Comparison of ENCODE assay signal across 14 cellular contexts in genomic region chr9:35687972-35688557, GRCh38. TPM values are rescaled to one million over a fixed set of nuclear protein-coding genes. Genes with fewer than 3 reads are reported as not detected.
A peak's percentile ranks its signal among the peaks of the same experiment; 100 is the strongest.
DNase-seq lines count a peak whose midpoint lies in the region; ATAC-seq, FAIRE-seq and TF ChIP-seq lines count a peak whose summit lies in the region.
"Had no signal": no experiment of that assay in that cellular context is flagged by ENCODE, and none has a peak within 500 bp of the region (broad histone marks: within the 10 kb centered on the region; RNA-seq: fewer than 3 reads in every experiment).

No MANE protein-coding gene starts in this region.

- no peak for DNase-seq in T-helper 2 cell treated with Interferon-gamma antibody and Interleukin-4, amounts not matched to agents 5 μg/mL and 100 μg/mL, for 36 hours (ENCODE audit: low spot score)
- DNase-seq in T-helper 2 cell (no peak), H1 (ENCODE audit: low read depth in 1 of 2, low spot score in 2 of 2) (no peak), upper lobe of left lung (no peak), cortex of kidney (lab: John Stamatoyannopoulos, UW) (no peak), LoVo (ENCODE audit: low spot score) (no peak)
- no peak for DNase-seq in activated CD4-positive, alpha-beta T cell treated with anti-CD3 and anti-CD28 coated beads for 48 hours
- DNase-seq: islet precursor cell; NCI-H1105; stimulated activated CD4-positive, alpha-beta T cell treated with anti-CD3 and anti-CD28 coated beads, Interleukin-12 subunit alpha, Interleukin-12 subunit beta, amount 100 ng/mL, for 4 hours had no signal

- H3K27me3 ChIP-seq in H1 (replicated peaks in 1 of 4; ENCODE audit: control insufficient read depth in 3 of 4, extremely low read depth in 1 of 4, insufficient read depth in 3 of 4, low read length in 3 of 4) (no peaks in the 10 kb centered on the region), mucosa of rectum (ENCODE audit: control insufficient read depth in 2 of 2, insufficient read depth in 2 of 2, low read length in 2 of 2) (no peaks in the 10 kb centered on the region), upper lobe of left lung (no peaks in the 10 kb centered on the region)

- H2BK5ac ChIP-seq in H1 (ENCODE audit: low read depth, low read length), result no peak overlapping the region; the same call in 1 of the 2 replicates

- H3K23ac ChIP-seq in H1 (ENCODE audit: insufficient read length), result no peak overlapping the region

- H3K9me3 ChIP-seq in H1 (ENCODE audit: insufficient read depth in 2 of 2, low read depth in 1 of 2, low read length in 1 of 2) (no peaks in the 10 kb centered on the region), mucosa of rectum (ENCODE audit: control insufficient read depth in 2 of 2, low read length in 2 of 2) (no peaks in the 10 kb centered on the region), upper lobe of left lung (no peaks in the 10 kb centered on the region)

- 83% methylated on average over 1 of the region's 2 CpGs; no CpG with 5 or more reads in 1 of the 2 experiments for WGBS in H1 (ENCODE audit: extremely low coverage in 1 of 2, insufficient coverage in 1 of 2, insufficient read length in 1 of 2, insufficient replicate concordance in 2 of 2, low coverage in 1 of 2, low lambda C conversion rate in 2 of 2, missing lambda C conversion rate in 1 of 2), 2 experiments
- WGBS in upper lobe of left lung, 2 donors, result 57 to 80% methylated on average over 1 to 2 of the region's 2 CpGs

- H3K27ac ChIP-seq in H1 (ENCODE audit: low read depth, low read length) (no peak overlapping the region), mucosa of rectum (ENCODE audit: low read depth in 2 of 2, low read length in 2 of 2) (peak overlapping the region; percentile 49 to 86), upper lobe of left lung (peak overlapping the region in 3 of 4 donors; percentile 4 to 92 (median 56))

- H3K4me1 ChIP-seq in H1 (replicated peaks in 1 of 4; ENCODE audit: control insufficient read depth in 3 of 4, insufficient read depth in 4 of 4, low read length in 3 of 4) (peaks cover 6 to 15% (median 8%) of the 10 kb centered on the region in 4 experiments; a peak in 6 of 7 replicates), mucosa of rectum (ENCODE audit: control insufficient read depth in 2 of 2, insufficient read depth in 2 of 2, low read length in 2 of 2) (peaks cover 6 to 8% of the 10 kb centered on the region in 2 donors), upper lobe of left lung (peaks cover 3 to 33% (median 19%) of the 10 kb centered on the region in 4 donors)

- H3K56ac ChIP-seq in H1 (replicated peaks; ENCODE audit: insufficient read length, low read depth, low read length), result no peak overlapping the region

- peaks cover 2% of the 10 kb centered on the region; the same call in 1 of the 2 replicates for H3K79me1 ChIP-seq in H1 (ENCODE audit: low read depth, low read length)

- peak overlapping the region; percentile 45 for H3K4me3 Mint-ChIP-seq in T-helper 2 cell treated with Interferon-gamma antibody and Interleukin-4, amounts not matched to agents 5 μg/mL and 100 μg/mL, for 36 hours

- no peak for TF ChIP-seq RAD21 in H1 (IDR thresholded peaks at IDR 0.05 in 1 of 2, conservative IDR thresholded peaks at IDR 0.05 in 1 of 2; ENCODE audit: low read depth in 2 of 2, low read length in 2 of 2)

- no peak overlapping the region for H2BK12ac ChIP-seq in H1 (ENCODE audit: low read depth, low read length)

- H3K18ac ChIP-seq in H1 (ENCODE audit: extremely low read depth, low read length), result no peak overlapping the region; the same call in none of the 2 replicates

- no peak for TF ChIP-seq POLR2A in H1 (IDR thresholded peaks at IDR 0.05; ENCODE audit: control extremely low read depth in 1 of 2, low read depth in 2 of 2, low read length in 2 of 2)
- TF ChIP-seq POLR2A in upper lobe of left lung (IDR thresholded peaks at IDR 0.05), result no peak

- no peak overlapping the region for H3K9ac ChIP-seq in H1 (replicated peaks in 1 of 4; ENCODE audit: extremely low read depth in 1 of 4, low read depth in 3 of 4, low read length in 3 of 4)
- peak overlapping the region in 1 of 2 donors; percentile 12 for H3K9ac ChIP-seq in mucosa of rectum (ENCODE audit: low read depth in 1 of 2, low read length in 2 of 2)

- no peaks in the 10 kb centered on the region for H3K36me3 Mint-ChIP-seq in T-helper 2 cell treated with Interferon-gamma antibody and Interleukin-4, amounts not matched to agents 5 μg/mL and 100 μg/mL, for 36 hours (ENCODE audit: low read depth)

- H4K5ac ChIP-seq in H1 (ENCODE audit: insufficient read length, low read depth, low read length), result no peak overlapping the region

- peak overlapping the region; percentile 84 to 90 for H3K4me2 ChIP-seq in H1 (ENCODE audit: insufficient read depth in 1 of 2, low read depth in 2 of 2, low read length in 2 of 2)

- peaks cover 0 to 21% of the 10 kb centered on the region in 2 experiments; a peak in 2 of 4 replicates for H3K79me2 ChIP-seq in H1 (ENCODE audit: control insufficient read depth in 1 of 2, insufficient read depth in 2 of 2, low read length in 2 of 2)

- H4K20me1 ChIP-seq in H1 (replicated peaks in 1 of 2; ENCODE audit: control insufficient read depth in 1 of 2, insufficient read depth in 2 of 2, low read length in 2 of 2), result peaks cover 8 to 9% of the 10 kb centered on the region in 2 experiments

- H3K23me2 ChIP-seq in H1 (ENCODE audit: low read depth, low read length), result peaks cover 12% of the 10 kb centered on the region

- no peak overlapping the region for H3K14ac ChIP-seq in H1 (ENCODE audit: insufficient read length)

- no peak overlapping the region for H2AK5ac ChIP-seq in H1 (ENCODE audit: low read depth, low read length)

- H4K91ac ChIP-seq in H1 (replicated peaks; ENCODE audit: insufficient read length, low read length), result no peak overlapping the region

- POLR2A ChIA-PET in H1 (lab: Charles Lee; ENCODE audit: partially characterized antibody), result interaction anchor here (0.7 to 14.9 kb wide), 16 partner anchors 7 to 134 kb away, joined by 3 to 158 read pairs (median 4); partner anchors contain the start of genes ARHGEF39, CA9, CREB3 and TLN1

- peaks cover 13% of the 10 kb centered on the region for H3K4me1 Mint-ChIP-seq in T-helper 2 cell treated with Interferon-gamma antibody and Interleukin-4, amounts not matched to agents 5 μg/mL and 100 μg/mL, for 36 hours (ENCODE audit: low read depth)

- no peak overlapping the region for H2BK120ac ChIP-seq in H1 (replicated peaks; ENCODE audit: low read depth, low read length)

- H3K27me3 Mint-ChIP-seq in T-helper 2 cell treated with Interferon-gamma antibody and Interleukin-4, amounts not matched to agents 5 μg/mL and 100 μg/mL, for 36 hours (ENCODE audit: low read depth), result no peaks in the 10 kb centered on the region

- peak overlapping the region in 1 of 4 experiments; percentile 99; a peak in 2 of 8 replicates for H3K4me3 ChIP-seq in H1 (ENCODE audit: extremely low read depth in 1 of 4, insufficient read depth in 2 of 4, low read depth in 3 of 4, low read length in 4 of 4)
- peak overlapping the region in 1 of 2 donors; percentile 62 for H3K4me3 ChIP-seq in mucosa of rectum (ENCODE audit: low read length in 2 of 2)
- peak overlapping the region in 3 of 4 donors; percentile 64 to 75 (median 72) for H3K4me3 ChIP-seq in upper lobe of left lung

- no peaks in the 10 kb centered on the region for H3K9me3 Mint-ChIP-seq in T-helper 2 cell treated with Interferon-gamma antibody and Interleukin-4, amounts not matched to agents 5 μg/mL and 100 μg/mL, for 36 hours

- H2BK15ac ChIP-seq in H1 (ENCODE audit: low read length), result no peak overlapping the region

- TF ChIP-seq EP300 in H1 (IDR thresholded peaks at IDR 0.05; ENCODE audit: borderline replicate concordance in 1 of 2, low read depth in 2 of 2, low read length in 2 of 2) (no peak), upper lobe of left lung (IDR thresholded peaks at IDR 0.05) (no peak)

- H3K36me3 ChIP-seq in H1 (ENCODE audit: control insufficient read depth in 2 of 4, insufficient read depth in 4 of 4, low read length in 3 of 4) (peaks cover 14 to 34% (median 28%) of the 10 kb centered on the region in 4 experiments), mucosa of rectum (ENCODE audit: control insufficient read depth in 2 of 2, insufficient read depth in 2 of 2, low read length in 2 of 2) (no peaks in the 10 kb centered on the region), upper lobe of left lung (peaks cover 0 to 23% (median 12%) of the 10 kb centered on the region in 4 donors)

- no peak overlapping the region for H2AFZ ChIP-seq in H1 (ENCODE audit: low read length)

- FAIRE-seq in H1 (lab: Jason Lieb, UNC), result no peak
- FAIRE-seq: bronchial epithelial cell had no signal

- no peak for TF ChIP-seq CTCF in H1 (IDR thresholded peaks at IDR 0.05; ENCODE audit: control extremely low read depth in 1 of 3, insufficient read depth in 1 of 3, low read depth in 1 of 3, low read length in 3 of 3)
- no peak for TF ChIP-seq CTCF in upper lobe of left lung (IDR thresholded peaks at IDR 0.05)

- no peak overlapping the region for H3K4ac ChIP-seq in H1 (replicated peaks; ENCODE audit: insufficient read length, low read depth, low read length)

- CTCF ChIA-PET in H1 (lab: Charles Lee; ENCODE audit: partially characterized antibody), result interaction anchor here (0.5 to 14.1 kb wide), 9 partner anchors 9 to 154 kb away, joined by 3 to 347 read pairs (median 4); partner anchors contain the start of genes ARHGEF39, CCDC107 and RMRP

- no peak overlapping the region for H4K8ac ChIP-seq in H1 (ENCODE audit: extremely low read depth, insufficient read depth, low read length)

- H2BK20ac ChIP-seq in H1 (ENCODE audit: low read length), result no peak overlapping the region

- no peak for ATAC-seq in upper lobe of left lung (ENCODE audit: low FRiP score in 2 of 2)

- no peak overlapping the region for H3K27ac Mint-ChIP-seq in T-helper 2 cell treated with Interferon-gamma antibody and Interleukin-4, amounts not matched to agents 5 μg/mL and 100 μg/mL, for 36 hours

RNA-seq across cellular contexts. Expression of gene TPM2, which starts 1.7 kb away (rescaled TPM):
- total RNA-seq in H1 (2021; fragmentation: NEBNext Ultra II Directional; extraction: Animal tissue kit (Norgen Biotek cat#: 25700)), result 181 and 197 TPM in 2 replicates
- 62.5 and 71.2 TPM in 2 replicates for polyA plus RNA-seq in H1 (2011; rRNA removed)
- 159 TPM for polyA plus RNA-seq in H1 (2011; cell fraction: cytosol; rRNA removed)
- polyA plus RNA-seq in H1 (2011; cell fraction: nucleus; rRNA removed), result 217 TPM
- 249 to 272 TPM (median 266 TPM) in 4 replicates for polyA plus RNA-seq in H1 (2012, experiment 1 of 2)
- polyA plus RNA-seq in H1 (2012, experiment 2 of 2), result 161 TPM
- polyA plus RNA-seq in H1 (2013, experiment 1 of 2), result 162 TPM
- 155 TPM for polyA plus RNA-seq in H1 (2013, experiment 2 of 2)
- 20.1 and 22.0 TPM in 2 replicates for polyA minus RNA-seq in H1 (2011; rRNA and poly(A)+ RNA removed)
- polyA minus RNA-seq in H1 (2011; cell fraction: cytosol; rRNA and poly(A)+ RNA removed), result 69.5 TPM
- polyA minus RNA-seq in H1 (2011; cell fraction: nucleus; rRNA and poly(A)+ RNA removed), result 52.3 TPM
- 100 to 1,000 TPM in 5 of 6 donors, 10 to 100 TPM in 1; 89.3 to 265 (median 214) TPM for total RNA-seq in upper lobe of left lung

RNA-seq across cellular contexts. Expression of gene CA9, which starts 14.3 kb away (rescaled TPM):
- total RNA-seq in H1 (2021; fragmentation: NEBNext Ultra II Directional; extraction: Animal tissue kit (Norgen Biotek cat#: 25700)), result 1.3 and 1.4 TPM in 2 replicates
- polyA plus RNA-seq in H1 (2011; rRNA removed), result 1.8 and 2.4 TPM in 2 replicates
- 1.00 TPM for polyA plus RNA-seq in H1 (2011; cell fraction: cytosol; rRNA removed)
- 2.7 TPM for polyA plus RNA-seq in H1 (2011; cell fraction: nucleus; rRNA removed)
- polyA plus RNA-seq in H1 (2012, experiment 1 of 2), result 0.49 to 1.4 TPM (median 0.95 TPM) in 4 replicates
- 0.83 TPM for polyA plus RNA-seq in H1 (2012, experiment 2 of 2)
- 1.5 TPM for polyA plus RNA-seq in H1 (2013, experiment 1 of 2)
- 1.0 TPM for polyA plus RNA-seq in H1 (2013, experiment 2 of 2)
- polyA minus RNA-seq in H1 (2011; rRNA and poly(A)+ RNA removed), result 0.73 and 1.2 TPM in 2 replicates
- polyA minus RNA-seq in H1 (2011; cell fraction: cytosol; rRNA and poly(A)+ RNA removed), result not detected
- not detected for polyA minus RNA-seq in H1 (2011; cell fraction: nucleus; rRNA and poly(A)+ RNA removed)
- under 1 TPM in 2 of 6 donors, not detected in 4; 0.14 to 0.24 TPM for total RNA-seq in upper lobe of left lung
- total RNA-seq: A172, subcutaneous adipose tissue had no signal

RNA-seq across cellular contexts. Expression of gene ARHGEF39, which starts 23.1 kb away (rescaled TPM):
- 17.5 and 18.6 TPM in 2 replicates for total RNA-seq in H1 (2021; fragmentation: NEBNext Ultra II Directional; extraction: Animal tissue kit (Norgen Biotek cat#: 25700))
- polyA plus RNA-seq in H1 (2011; rRNA removed), result 15.9 and 18.7 TPM in 2 replicates
- 18.5 TPM for polyA plus RNA-seq in H1 (2011; cell fraction: cytosol; rRNA removed)
- 26.3 TPM for polyA plus RNA-seq in H1 (2011; cell fraction: nucleus; rRNA removed)
- 11.9 to 15.0 TPM (median 13.1 TPM) in 4 replicates for polyA plus RNA-seq in H1 (2012, experiment 1 of 2)
- 19.9 TPM for polyA plus RNA-seq in H1 (2012, experiment 2 of 2)
- polyA plus RNA-seq in H1 (2013, experiment 1 of 2), result 13.2 TPM
- polyA plus RNA-seq in H1 (2013, experiment 2 of 2), result 13.3 TPM
- polyA minus RNA-seq in H1 (2011; rRNA and poly(A)+ RNA removed), result 16.5 and 20.0 TPM in 2 replicates
- 17.8 TPM for polyA minus RNA-seq in H1 (2011; cell fraction: cytosol; rRNA and poly(A)+ RNA removed)
- 27.4 TPM for polyA minus RNA-seq in H1 (2011; cell fraction: nucleus; rRNA and poly(A)+ RNA removed)
- 1 to 10 TPM in 2 of 6 donors, under 1 TPM in 3, not detected in 1; 0.30 to 1.1 (median 0.37) TPM for total RNA-seq in upper lobe of left lung

RNA-seq across cellular contexts. Expression of gene CCDC107, which starts 30.0 kb away (rescaled TPM):
- 9.0 and 10.5 TPM in 2 replicates for total RNA-seq in H1 (2021; fragmentation: NEBNext Ultra II Directional; extraction: Animal tissue kit (Norgen Biotek cat#: 25700))
- polyA plus RNA-seq in H1 (2011; rRNA removed), result 8.2 and 8.6 TPM in 2 replicates
- 10.2 TPM for polyA plus RNA-seq in H1 (2011; cell fraction: cytosol; rRNA removed)
- polyA plus RNA-seq in H1 (2011; cell fraction: nucleus; rRNA removed), result 9.0 TPM
- 5.6 to 10.9 TPM (median 9.7 TPM) in 4 replicates for polyA plus RNA-seq in H1 (2012, experiment 1 of 2)
- 7.0 TPM for polyA plus RNA-seq in H1 (2012, experiment 2 of 2)
- polyA plus RNA-seq in H1 (2013, experiment 1 of 2), result 9.5 TPM
- 10.1 TPM for polyA plus RNA-seq in H1 (2013, experiment 2 of 2)
- polyA minus RNA-seq in H1 (2011; rRNA and poly(A)+ RNA removed), result 2.7 and 3.1 TPM in 2 replicates
- 5.0 TPM for polyA minus RNA-seq in H1 (2011; cell fraction: cytosol; rRNA and poly(A)+ RNA removed)
- 4.1 TPM for polyA minus RNA-seq in H1 (2011; cell fraction: nucleus; rRNA and poly(A)+ RNA removed)
- total RNA-seq in upper lobe of left lung, result 10 to 100 TPM; 17.8 to 49.4 (median 35.1) TPM

RNA-seq across cellular contexts. Expression of gene RMRP, which starts 30.2 kb away (rescaled TPM):
- 14,987 and 16,528 TPM in 2 replicates for total RNA-seq in H1 (2021; fragmentation: NEBNext Ultra II Directional; extraction: Animal tissue kit (Norgen Biotek cat#: 25700))
- 105 and 169 TPM in 2 replicates for polyA plus RNA-seq in H1 (2011; rRNA removed)
- polyA plus RNA-seq in H1 (2011; cell fraction: cytosol; rRNA removed), result 147 TPM
- 8,272 TPM for polyA plus RNA-seq in H1 (2011; cell fraction: nucleus; rRNA removed)
- 41.1 to 222 TPM (median 149 TPM) in 4 replicates for polyA plus RNA-seq in H1 (2012, experiment 1 of 2)
- 95.4 TPM for polyA plus RNA-seq in H1 (2012, experiment 2 of 2)
- not detected for polyA plus RNA-seq in H1 (2013, experiment 1 of 2)
- not detected for polyA plus RNA-seq in H1 (2013, experiment 2 of 2)
- polyA minus RNA-seq in H1 (2011; rRNA and poly(A)+ RNA removed), result 22,686 and 26,507 TPM in 2 replicates
- 25,731 TPM for polyA minus RNA-seq in H1 (2011; cell fraction: cytosol; rRNA and poly(A)+ RNA removed)
- polyA minus RNA-seq in H1 (2011; cell fraction: nucleus; rRNA and poly(A)+ RNA removed), result 138,882 TPM
- total RNA-seq in upper lobe of left lung, result over 10,000 TPM in 2 of 6 donors, 1,000 to 10,000 TPM in 3, 100 to 1,000 TPM in 1; 886 to 22,003 (median 3,451) TPM
